In the genomic region with DNA sequence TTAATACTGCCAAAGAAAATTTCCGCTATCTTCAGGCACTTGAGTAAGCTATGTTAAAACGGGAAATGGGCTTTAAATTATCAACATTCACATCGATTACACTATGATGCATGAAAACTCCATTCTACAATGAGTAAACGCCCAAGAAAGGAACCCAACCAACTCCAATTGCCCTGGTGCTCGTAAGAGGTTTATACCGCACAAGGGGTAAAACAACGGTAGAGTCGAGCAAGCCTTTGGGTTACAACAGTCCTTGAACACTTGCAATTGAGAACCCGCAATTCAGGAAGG, we compare ENCODE assay signal across 8 cellular contexts. TPM values are rescaled to one million over a fixed set of nuclear protein-coding genes. Genes with fewer than 3 reads are reported as not detected.
A peak's percentile ranks its signal among the peaks of the same experiment; 100 is the strongest.
DNase-seq lines count a peak whose midpoint lies in the region; ATAC-seq and TF ChIP-seq lines count a peak whose summit lies in the region.

No MANE protein-coding gene starts in this region.

- H3K36me3 ChIP-seq in cardiac muscle cell: no peaks in the 10 kb centered on the region

- TF ChIP-seq CTCF in cardiac muscle cell (IDR thresholded peaks at IDR 0.05; ENCODE audit: low read depth, low read length) (no peak), endothelial cell (IDR thresholded peaks at IDR 0.05; ENCODE audit: unreplicated experiment) (no peak), nephron progenitor cell (IDR thresholded peaks at IDR 0.05) (no peak)

- H3K4me3 Mint-ChIP-seq in endothelial cell (ENCODE audit: unreplicated experiment): peak overlapping the region; percentile 99
- H3K4me3 Mint-ChIP-seq in nephron progenitor cell: peak overlapping the region; percentile 96

- no peak for DNase-seq in cardiac muscle cell (ENCODE audit: low read depth in 1 of 2, low spot score in 1 of 2)
- no peak for DNase-seq in cardiac septum (ENCODE audit: low spot score)
- DNase-seq in SK-MEL-5 (ENCODE audit: low read depth, low spot score): peak; percentile 43
- DNase-seq in endothelial cell (ENCODE audit: low spot score): no peak
- no peak for DNase-seq in nephron progenitor cell
- DNase-seq in NCI-H2171 (lab: John Stamatoyannopoulos, UW): no peak
- no peak for DNase-seq in posterior vena cava (ENCODE audit: low spot score)

- no peaks in the 10 kb centered on the region for H3K9me3 ChIP-seq in cardiac muscle cell (ENCODE audit: low read depth)

- H3K4me3 ChIP-seq in cardiac muscle cell: peak overlapping the region; percentile 64

- no peaks in the 10 kb centered on the region for H3K27me3 ChIP-seq in cardiac muscle cell

- peak overlapping the region; percentile 81 for H3K27ac ChIP-seq in cardiac muscle cell

- H3K27ac Mint-ChIP-seq in endothelial cell (ENCODE audit: unreplicated experiment) (peak overlapping the region; percentile 96), nephron progenitor cell (peak overlapping the region; percentile 96)

- no peaks in the 10 kb centered on the region for H3K9me3 Mint-ChIP-seq in endothelial cell (ENCODE audit: unreplicated experiment)
- H3K9me3 Mint-ChIP-seq in nephron progenitor cell: no peaks in the 10 kb centered on the region

- peaks cover 5% of the 10 kb centered on the region for H3K36me3 Mint-ChIP-seq in endothelial cell (ENCODE audit: low read depth, unreplicated experiment)
- H3K36me3 Mint-ChIP-seq in nephron progenitor cell (ENCODE audit: low read depth): no peaks in the 10 kb centered on the region

- peaks cover 2% of the 10 kb centered on the region for H3K27me3 Mint-ChIP-seq in endothelial cell (ENCODE audit: unreplicated experiment)
- no peaks in the 10 kb centered on the region for H3K27me3 Mint-ChIP-seq in nephron progenitor cell (ENCODE audit: low read depth, poor library complexity)

- in situ Hi-C loops in SK-MEL-5 (cut with HindIII; ENCODE audit: low pct_unique_long_range_greater_than_20kb, low sequenced_read_pairs): no loop called here

- intact Hi-C loops in cardiac septum (cut with DNase I) (no loop called here), posterior vena cava (cut with DNase I) (no loop called here)

- peaks cover 18% of the 10 kb centered on the region for H3K4me1 ChIP-seq in cardiac muscle cell (ENCODE audit: low read depth)

- ATAC-seq in GM19328 (IDR thresholded peaks at IDR 0.05; ENCODE audit: unreplicated experiment): no peak

- peaks cover 7% of the 10 kb centered on the region for H3K4me1 Mint-ChIP-seq in endothelial cell (ENCODE audit: unreplicated experiment)
- peaks cover 36% of the 10 kb centered on the region for H3K4me1 Mint-ChIP-seq in nephron progenitor cell

RNA-seq across cellular contexts. Expression of a gene that starts 1.0 kb away (rescaled TPM):
- total RNA-seq in cardiac muscle cell: 25.4 and 30.5 TPM in 2 replicates
- 15.0 and 19.4 TPM in 2 replicates for polyA plus RNA-seq in cardiac muscle cell
- total RNA-seq in cardiac septum: 39.0 TPM
- total RNA-seq in SK-MEL-5 (2014; rRNA removed; shearing (Covaris generic)): 15.8 and 17.9 TPM in 2 replicates
- polyA plus RNA-seq in SK-MEL-5 (2015; cell fraction: cytosol; rRNA removed): 7.5 and 9.7 TPM in 2 replicates
- 20.2 and 27.5 TPM in 2 replicates for polyA plus RNA-seq in SK-MEL-5 (2015; cell fraction: nucleus; rRNA removed)
- total RNA-seq in endothelial cell (ENCODE audit: unreplicated experiment): 48.9 TPM
- 10 to 100 TPM; 24.8 to 29.8 TPM for total RNA-seq in posterior vena cava
